In the genomic region with DNA sequence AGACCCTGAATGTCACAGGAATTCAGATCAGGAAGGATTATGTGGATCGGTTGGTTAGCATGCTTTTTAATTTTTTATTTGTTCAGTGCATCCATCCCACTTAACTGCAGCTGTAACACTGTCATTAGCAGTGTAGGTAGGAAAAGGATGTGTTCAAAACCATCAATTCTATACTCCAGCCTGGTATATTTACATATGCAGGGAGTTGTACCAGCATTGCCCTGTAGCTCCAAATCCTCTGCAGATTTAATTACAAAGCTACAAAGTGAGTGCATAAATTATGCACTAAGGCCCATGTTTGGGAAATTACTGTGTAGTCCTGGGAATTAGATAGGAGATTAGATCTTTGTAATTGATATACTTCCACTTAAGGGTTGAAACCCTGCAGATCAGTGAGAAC, we compare ENCODE assay signal across 26 cellular contexts.
"Had no signal": no experiment of that assay in that cellular context is flagged by ENCODE, and none has a peak within 500 bp of the region (broad histone marks: within the 10 kb centered on the region; RNA-seq: fewer than 3 reads in every experiment).

No MANE protein-coding gene starts in this region.

- H3K36me3 ChIP-seq: esophagus squamous epithelium, lower lobe of right lung, prostate gland, sigmoid colon, stomach, thyroid gland had no signal

- H3K27ac ChIP-seq: coronary artery, esophagus squamous epithelium, lower lobe of right lung, prostate gland, sigmoid colon, stomach, thyroid gland had no signal

- ATAC-seq: effector memory CD8-positive, alpha-beta T cell; left colon; left ventricle myocardium superior; naive thymus-derived CD8-positive, alpha-beta T cell; stimulated activated effector memory CD8-positive, alpha-beta T cell treated with anti-CD3 and anti-CD28 coated beads, Interleukin-12 subunit alpha, Interleukin-12 subunit beta, amount 100 ng/mL, for 72 hours had no signal

- DNase-seq: dermis blood vessel endothelial cell; effector memory CD8-positive, alpha-beta T cell; erythroblast; esophagus squamous epithelium; foreskin melanocyte; hypothalamus; immature natural killer cell; islet precursor cell; kidney glomerular epithelial cell; left colon; left ventricle myocardium superior; lower lobe of right lung; naive thymus-derived CD8-positive, alpha-beta T cell; nephron progenitor cell; nucleus accumbens; right cardiac atrium; sigmoid colon; stimulated activated CD4-positive, alpha-beta T cell treated with anti-CD3 and anti-CD28 coated beads, Interleukin-2, amount 100 ng/mL, for 24 hours; stimulated activated CD4-positive, alpha-beta T cell treated with anti-CD3 and anti-CD28 coated beads, Interleukin-4, amount 100 ng/mL, for 24 hours; stimulated activated naive CD4-positive, alpha-beta T cell treated with Interleukin-2 at 50 U/mL for 16 hours; stomach; thyroid gland; trophoblast cell had no signal

- H3K4me3 ChIP-seq: coronary artery, esophagus squamous epithelium, lower lobe of right lung, prostate gland, sigmoid colon, stomach, thyroid gland had no signal

- H3K4me1 ChIP-seq: prostate gland, thyroid gland had no signal

- H3K27me3 ChIP-seq: esophagus squamous epithelium, sigmoid colon, stomach, thyroid gland had no signal

- H3K9me3 ChIP-seq: esophagus squamous epithelium, lower lobe of right lung, prostate gland, sigmoid colon, stomach, thyroid gland had no signal
